8 cellular contexts compared by ENCODE assay signal in the genomic region with DNA sequence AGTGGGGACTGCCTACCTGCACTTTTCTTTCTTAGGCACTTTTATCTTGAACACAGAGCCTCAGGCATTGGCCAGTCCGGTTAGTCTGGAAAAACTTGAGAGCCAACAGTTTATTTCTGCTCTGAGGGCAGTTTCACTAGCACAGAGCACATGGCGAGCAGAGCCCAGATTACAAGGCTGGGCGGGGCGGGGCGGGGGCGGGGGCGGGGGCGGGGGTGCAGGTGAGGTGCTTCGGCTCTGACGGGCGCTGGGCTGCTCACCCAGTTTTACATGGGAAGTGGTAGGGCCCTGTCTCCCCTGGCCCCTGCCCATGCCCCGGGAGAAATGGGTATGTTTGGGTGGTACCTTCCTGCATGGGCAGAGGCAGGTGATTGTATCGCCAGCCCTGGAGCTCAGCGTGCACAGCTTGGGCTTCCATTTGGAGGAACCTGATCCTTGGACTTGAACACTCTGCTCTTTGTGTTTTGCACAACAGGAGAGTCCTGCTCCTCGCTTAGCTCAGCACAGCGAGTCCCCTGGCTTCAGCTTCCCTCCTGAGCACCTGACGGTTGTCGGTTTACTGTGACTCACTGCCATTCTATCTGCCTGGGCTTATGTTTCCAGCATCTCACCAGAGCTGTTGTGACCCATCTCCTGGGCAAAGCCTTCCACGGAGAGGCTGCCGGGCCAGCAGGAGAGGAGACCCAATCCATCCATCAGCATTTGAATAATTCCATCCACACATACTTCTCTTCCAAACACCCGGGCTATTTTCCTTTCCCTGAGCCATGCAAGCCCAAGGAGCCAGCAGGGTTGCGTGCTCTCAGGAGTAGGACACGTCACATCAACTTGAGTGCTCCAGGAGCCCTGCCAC.
A peak's percentile ranks its signal among the peaks of the same experiment; 100 is the strongest.
DNase-seq lines count a peak whose midpoint lies in the region; ATAC-seq and TF ChIP-seq lines count a peak whose summit lies in the region.

No MANE protein-coding gene starts in this region.

- H3K4me1 Mint-ChIP-seq in stimulated activated memory B cell treated with anti-CD40 and anti-IgM and Interleukin-4, amounts not matched to agents 10 μg/mL and 1 μg/mL and 100 μg/mL, for 72 hours, result peaks cover 73% of the 10 kb centered on the region

- no peaks in the 10 kb centered on the region for H3K36me3 Mint-ChIP-seq in stimulated activated memory B cell treated with anti-CD40 and anti-IgM and Interleukin-4, amounts not matched to agents 10 μg/mL and 1 μg/mL and 100 μg/mL, for 72 hours

- ATAC-seq in GM19043 (IDR thresholded peaks at IDR 0.05; ENCODE audit: low read depth, unreplicated experiment), result peak; percentile 8
- peak; percentile 57 for ATAC-seq in mucosa of descending colon
- peak; percentile 63 for ATAC-seq in stimulated activated memory B cell treated with anti-CD40 and anti-IgM and Interleukin-4, amounts not matched to agents 10 μg/mL and 1 μg/mL and 100 μg/mL, for 72 hours

- H3K9me3 Mint-ChIP-seq in stimulated activated memory B cell treated with anti-CD40 and anti-IgM and Interleukin-4, amounts not matched to agents 10 μg/mL and 1 μg/mL and 100 μg/mL, for 72 hours, result no peaks in the 10 kb centered on the region

- no peaks in the 10 kb centered on the region for H4K20me1 ChIP-seq in KMS-11 (ENCODE audit: insufficient read depth)

- intact Hi-C loops in mucosa of descending colon (cut with DNase I, micrococcal nuclease), result no loop called here

- H3K4me2 ChIP-seq in KMS-11, result peak overlapping the region; percentile 78

- no peaks in the 10 kb centered on the region for H3K9me3 ChIP-seq in mucosa of descending colon

- no peak overlapping the region for H2AFZ ChIP-seq in KMS-11 (ENCODE audit: low read depth)

- H3K27ac Mint-ChIP-seq in stimulated activated memory B cell treated with anti-CD40 and anti-IgM and Interleukin-4, amounts not matched to agents 10 μg/mL and 1 μg/mL and 100 μg/mL, for 72 hours, result peak overlapping the region; percentile 97

- no peaks in the 10 kb centered on the region for H3K36me3 ChIP-seq in KMS-11 (ENCODE audit: insufficient read depth)
- no peaks in the 10 kb centered on the region for H3K36me3 ChIP-seq in mucosa of descending colon (ENCODE audit: low read depth)

- peak overlapping the region; percentile 91 for H3K9ac ChIP-seq in KMS-11

- no peaks in the 10 kb centered on the region for H3K79me2 ChIP-seq in KMS-11 (ENCODE audit: insufficient read depth, low read depth)

- peak overlapping the region; percentile 78 for H3K4me3 Mint-ChIP-seq in stimulated activated memory B cell treated with anti-CD40 and anti-IgM and Interleukin-4, amounts not matched to agents 10 μg/mL and 1 μg/mL and 100 μg/mL, for 72 hours

- H3K27me3 Mint-ChIP-seq in stimulated activated memory B cell treated with anti-CD40 and anti-IgM and Interleukin-4, amounts not matched to agents 10 μg/mL and 1 μg/mL and 100 μg/mL, for 72 hours, result no peaks in the 10 kb centered on the region

- no peaks in the 10 kb centered on the region for H3K27me3 ChIP-seq in KMS-11 (ENCODE audit: insufficient read depth, low read depth)

- TF ChIP-seq CTCF in KMS-11 (conservative IDR thresholded peaks at IDR 0.05; ENCODE audit: low read depth, low read length), result no peak
- no peak for TF ChIP-seq CTCF in mucosa of descending colon (IDR thresholded peaks at IDR 0.05)

- DNase-seq in AG08395 (ENCODE audit: low spot score), result peak; percentile 87
- peak; percentile 20 to 64 (median 28) for DNase-seq in activated CD4-positive, CD25-positive, alpha-beta regulatory T cell (lab: John Stamatoyannopoulos, UW)
- DNase-seq in cerebellar nuclear complex (lab: John Stamatoyannopoulos, UW), result peak; percentile 22 to 42
- peak; percentile 82 to 89 (median 83) for DNase-seq in mucosa of descending colon
- no peak for DNase-seq in RKO (ENCODE audit: low spot score)

- no peak overlapping the region for H3K4me3 ChIP-seq in KMS-11 (IDR thresholded peaks at IDR 0.05; ENCODE audit: insufficient read depth, low read depth, low read length)
- no peak overlapping the region for H3K4me3 ChIP-seq in mucosa of descending colon

- H3K27ac ChIP-seq in KMS-11, result peak overlapping the region; percentile 99

- H3K4me1 ChIP-seq in KMS-11 (ENCODE audit: low read depth, poor library complexity, severe bottlenecking) (peaks cover 62% of the 10 kb centered on the region), mucosa of descending colon (ENCODE audit: low read depth) (peaks cover 53% of the 10 kb centered on the region)

Comparison
In these comparisons a context has a peak if more than half of its experiments do, and no peak if none do; other contexts are left out.
1. ATAC-seq: peak in every context shown above with its lines; median percentile 63 in stimulated activated memory B cell treated with anti-CD40 and anti-IgM and Interleukin-4, amounts not matched to agents 10 μg/mL and 1 μg/mL and 100 μg/mL, for 72 hours; 57 in mucosa of descending colon; 8 in GM19043.